In the genomic region with DNA sequence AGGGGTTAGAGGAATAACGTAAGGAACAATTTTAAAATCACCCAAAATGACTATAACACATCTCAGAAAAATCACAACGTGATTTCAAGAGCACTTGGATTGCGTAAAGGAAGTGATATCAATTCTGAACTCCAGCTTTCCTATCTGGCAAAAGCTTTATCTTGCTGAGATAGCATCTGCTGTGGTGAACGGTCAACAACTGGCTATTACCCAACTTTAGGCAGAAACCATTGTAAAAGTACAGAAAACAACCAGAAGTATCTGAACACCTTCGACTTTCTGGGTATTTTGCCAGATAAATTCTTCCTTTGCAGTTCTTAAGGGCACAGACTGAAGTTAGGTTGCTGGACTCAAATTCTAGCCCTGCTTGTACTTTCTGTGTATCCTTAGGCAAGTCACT, we compare ENCODE assay signal across 17 cellular contexts. TPM values are rescaled to one million over a fixed set of nuclear protein-coding genes. Genes with fewer than 3 reads are reported as not detected.
DNase-seq lines count a peak whose midpoint lies in the region; ATAC-seq and TF ChIP-seq lines count a peak whose summit lies in the region.
"Had no signal": no experiment of that assay in that cellular context is flagged by ENCODE, and none has a peak within 500 bp of the region (broad histone marks: within the 10 kb centered on the region; RNA-seq: fewer than 3 reads in every experiment).

No MANE protein-coding gene starts in this region.

- no peak overlapping the region for H3K9ac ChIP-seq in skeletal muscle tissue (ENCODE audit: low read depth in 1 of 3, low read length in 3 of 3)
- H3K9ac ChIP-seq: BLaER1, GM23248 had no signal

- TF ChIP-seq CTCF in RWPE2 (IDR thresholded peaks at IDR 0.05; ENCODE audit: poor library complexity, severe bottlenecking) (no peak), hepatocyte (IDR thresholded peaks at IDR 0.05; ENCODE audit: poor library complexity) (no peak)

- H4K20me1 ChIP-seq in hepatocyte (ENCODE audit: insufficient read depth, poor library complexity, severe bottlenecking): no peaks in the 10 kb centered on the region
- H4K20me1 ChIP-seq: BLaER1 had no signal

- no peak overlapping the region for H3K4me2 ChIP-seq in hepatocyte
- H3K4me2 ChIP-seq: BLaER1 had no signal

- no peaks in the 10 kb centered on the region for H3K9me3 ChIP-seq in RWPE2 (ENCODE audit: severe bottlenecking)
- H3K9me3 ChIP-seq in hepatocyte (ENCODE audit: low read depth): no peaks in the 10 kb centered on the region
- H3K9me3 ChIP-seq in skeletal muscle tissue (ENCODE audit: control insufficient read depth in 3 of 3, low read length in 3 of 3): no peaks in the 10 kb centered on the region
- H3K9me3 ChIP-seq: BLaER1, thoracic aorta had no signal

- H3K79me2 ChIP-seq in hepatocyte: no peaks in the 10 kb centered on the region

- no peaks in the 10 kb centered on the region for H3K9me3 Mint-ChIP-seq in activated naive CD8-positive, alpha-beta T cell treated with anti-CD3 and anti-CD28 coated beads for 36 hours

- H2AFZ ChIP-seq in hepatocyte: no peak overlapping the region
- H2AFZ ChIP-seq: GM23248 had no signal

- no peaks in the 10 kb centered on the region for H3K36me3 Mint-ChIP-seq in activated naive CD8-positive, alpha-beta T cell treated with anti-CD3 and anti-CD28 coated beads for 36 hours

- peak overlapping the region; percentile 25 for H3K27ac ChIP-seq in RWPE2 (ENCODE audit: poor library complexity, severe bottlenecking)
- peak overlapping the region; percentile 4 for H3K27ac ChIP-seq in hepatocyte
- peak overlapping the region; percentile 41 for H3K27ac ChIP-seq in skeletal muscle tissue (ENCODE audit: low read depth, low read length)
- H3K27ac ChIP-seq: BLaER1, GM23248, thoracic aorta had no signal

- H3K36me3 ChIP-seq in RWPE2 (ENCODE audit: low read depth): no peaks in the 10 kb centered on the region
- H3K36me3 ChIP-seq in hepatocyte (replicated peaks; ENCODE audit: insufficient read depth, low read depth): no peaks in the 10 kb centered on the region
- no peaks in the 10 kb centered on the region for H3K36me3 ChIP-seq in skeletal muscle tissue (ENCODE audit: control insufficient read depth in 3 of 3, insufficient read depth in 3 of 3, low read length in 3 of 3)
- H3K36me3 ChIP-seq: BLaER1, thoracic aorta had no signal

- H3K27me3 Mint-ChIP-seq in activated naive CD8-positive, alpha-beta T cell treated with anti-CD3 and anti-CD28 coated beads for 36 hours: peaks cover 8% of the 10 kb centered on the region

- H3K9me2 ChIP-seq in hepatocyte (replicated peaks; ENCODE audit: insufficient read depth): no peaks in the 10 kb centered on the region

- whole genome bisulfite sequencing in hepatocyte (ENCODE audit: low lambda C conversion rate, missing lambda C conversion rate): 35% methylated on average over 5 of the region's 5 CpGs

- H3K27me3 ChIP-seq in RWPE2 (ENCODE audit: insufficient read depth, poor library complexity, severe bottlenecking) (no peaks in the 10 kb centered on the region), hepatocyte (no peaks in the 10 kb centered on the region), skeletal muscle tissue (ENCODE audit: control insufficient read depth in 3 of 3, insufficient read depth in 3 of 3, low read length in 3 of 3) (no peaks in the 10 kb centered on the region)
- H3K27me3 ChIP-seq: BLaER1 had no signal

- no peak overlapping the region for H3K4me3 ChIP-seq in RWPE2 (ENCODE audit: severe bottlenecking)
- no peak overlapping the region for H3K4me3 ChIP-seq in hepatocyte
- no peak overlapping the region for H3K4me3 ChIP-seq in skeletal muscle tissue (ENCODE audit: low read length in 3 of 3)
- H3K4me3 ChIP-seq: BLaER1, GM23248, skin epidermis, thoracic aorta had no signal

- DNase-seq in SIG-M5 treated with dmso at 0.1 percent for 504 hours (lab: John Stamatoyannopoulos, UW; ENCODE audit: unreplicated experiment) (peak; percentile 7), SIG-M5 (lab: John Stamatoyannopoulos, UW) (no peak), RWPE2 (ENCODE audit: low spot score) (no peak), hepatocyte (ENCODE audit: low spot score) (no peak), HuH-7 (ENCODE audit: low spot score) (no peak), T1000 (lab: John Stamatoyannopoulos, UW) (no peak)
- no peak for DNase-seq in activated naive CD8-positive, alpha-beta T cell treated with anti-CD3 and anti-CD28 coated beads for 36 hours
- DNase-seq: activated CD4-positive, alpha-beta T cell treated with anti-CD3 and anti-CD28 coated beads, Interleukin-2, amount 50 U/mL, for 1 hour; activated naive CD4-positive, alpha-beta T cell; GM23248; NCI-H1092 treated with DMSO at 0.1 percent for 48 hours; NCI-H69; occipital lobe had no signal

- no peak overlapping the region for H3K4me3 Mint-ChIP-seq in activated naive CD8-positive, alpha-beta T cell treated with anti-CD3 and anti-CD28 coated beads for 36 hours

- no peak overlapping the region for H3K27ac Mint-ChIP-seq in activated naive CD8-positive, alpha-beta T cell treated with anti-CD3 and anti-CD28 coated beads for 36 hours

- H3K4me1 Mint-ChIP-seq in activated naive CD8-positive, alpha-beta T cell treated with anti-CD3 and anti-CD28 coated beads for 36 hours: no peaks in the 10 kb centered on the region

- H3K4me1 ChIP-seq in RWPE2 (ENCODE audit: insufficient read depth, poor library complexity, severe bottlenecking) (peaks cover 34% of the 10 kb centered on the region), hepatocyte (ENCODE audit: insufficient read depth) (no peaks in the 10 kb centered on the region), skeletal muscle tissue (ENCODE audit: control insufficient read depth in 3 of 3, insufficient read depth in 3 of 3, low read length in 3 of 3) (peaks cover 40 to 55% (median 45%) of the 10 kb centered on the region in 3 donors)

- no peak for ATAC-seq in RWPE2 (ENCODE audit: low read depth)

RNA-seq across cellular contexts. Expression of a gene that starts 9.2 kb away (rescaled TPM):
- total RNA-seq in hepatocyte: 7.0 and 7.3 TPM in 2 replicates
- polyA plus RNA-seq in hepatocyte: 7.8 and 8.1 TPM in 2 replicates
- 15.1 TPM for total RNA-seq in skeletal muscle tissue
- not detected for total RNA-seq in activated naive CD8-positive, alpha-beta T cell treated with anti-CD3 and anti-CD28 coated beads for 36 hours
